1 cellular context compared by ENCODE assay signal in the genomic region with DNA sequence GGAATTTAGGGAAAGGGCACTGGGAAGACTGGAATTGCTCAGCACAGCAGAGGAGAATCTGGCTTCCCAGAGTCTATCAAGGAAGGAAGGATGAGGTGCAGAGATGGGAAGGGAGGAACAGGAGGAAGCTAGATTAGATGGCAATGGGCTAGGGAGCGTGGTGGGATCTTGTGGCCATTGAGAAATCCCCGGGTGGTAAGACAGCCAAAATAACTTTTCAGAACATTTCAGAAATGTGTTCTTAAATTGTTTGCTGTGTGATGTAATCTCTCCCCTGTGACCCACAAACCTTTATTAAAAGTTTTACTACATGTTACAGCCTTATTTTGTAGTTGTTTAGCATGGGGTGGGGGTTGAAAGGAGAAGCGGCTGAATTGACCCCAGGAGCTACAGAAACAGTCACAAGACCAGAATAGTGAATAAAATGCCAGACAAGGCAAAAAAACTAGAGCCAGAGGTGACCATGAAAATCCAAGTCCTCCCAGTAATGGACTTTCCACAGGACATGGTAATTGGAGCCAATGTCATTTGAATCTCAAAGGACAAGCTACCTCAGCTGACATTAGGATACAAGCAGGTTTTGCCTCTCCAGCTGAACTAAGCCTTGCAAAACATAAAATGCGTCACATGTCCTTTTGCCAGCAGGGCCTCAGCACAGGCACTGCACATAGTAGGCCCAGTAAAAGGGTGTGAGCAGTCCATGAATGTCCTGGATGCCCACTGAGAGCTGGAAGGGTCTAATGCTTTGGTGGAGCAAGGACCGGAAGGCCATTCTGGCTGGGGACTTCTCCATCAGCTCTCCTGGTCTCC.
TF ChIP-seq lines count a peak whose summit lies in the region.

No MANE protein-coding gene starts in this region.

TF ChIP-seq in WTC11, 78 proteins besides CTCF, POLR2A, EP300 and RAD21 (continued from another document):
- TF ChIP-seq STAT6 (CRISPR knock-in tag; conservative IDR thresholded peaks at IDR 0.05; ENCODE audit: low read depth) = no peak
